Comparison of ENCODE assay signal across 20 cellular contexts in genomic region chr22:17396531-17396930, GRCh38. TPM values are rescaled to one million over a fixed set of nuclear protein-coding genes. Genes with fewer than 3 reads are reported as not detected.
A peak's percentile ranks its signal among the peaks of the same experiment; 100 is the strongest.
DNase-seq lines count a peak whose midpoint lies in the region; ATAC-seq and TF ChIP-seq lines count a peak whose summit lies in the region.
"Had no signal": no experiment of that assay in that cellular context is flagged by ENCODE, and none has a peak within 500 bp of the region (broad histone marks: within the 10 kb centered on the region; RNA-seq: fewer than 3 reads in every experiment).

No MANE protein-coding gene starts in this region.

- peak overlapping the region; percentile 4 for H3K4me3 Mint-ChIP-seq in type B pancreatic cell

- H3K9me3 Mint-ChIP-seq in type B pancreatic cell: peaks cover 5% of the 10 kb centered on the region

- no peaks in the 10 kb centered on the region for H3K27me3 ChIP-seq in right cardiac atrium (ENCODE audit: control insufficient read depth, insufficient read depth)
- H3K27me3 ChIP-seq: MG63 had no signal

- no peaks in the 10 kb centered on the region for H3K27me3 Mint-ChIP-seq in type B pancreatic cell

- H3K36me3 Mint-ChIP-seq in type B pancreatic cell: peaks cover 8% of the 10 kb centered on the region

- peaks cover 10% of the 10 kb centered on the region for H3K4me1 Mint-ChIP-seq in type B pancreatic cell (ENCODE audit: unreplicated experiment)

- peak overlapping the region; percentile 72 for H3K27ac Mint-ChIP-seq in type B pancreatic cell

- peak overlapping the region; percentile 40 for H3K27ac ChIP-seq in VCaP
- no peak overlapping the region for H3K27ac ChIP-seq in right cardiac atrium (ENCODE audit: low read length)
- H3K27ac ChIP-seq: GM23248, KMS-11 had no signal

- H3K4me3 ChIP-seq in right cardiac atrium (ENCODE audit: low read length): no peak overlapping the region
- H3K4me3 ChIP-seq: GM23248, MG63 had no signal

- WGBS in right cardiac atrium: 81% methylated on average over 2 of the region's 2 CpGs

- intact Hi-C loops in right cardiac atrium (cut with DNase I): no loop called here

- DNase-seq in SIG-M5 treated with dmso at 0.1 percent for 504 hours (lab: John Stamatoyannopoulos, UW; ENCODE audit: unreplicated experiment) (peak; percentile 15), SIG-M5 (lab: John Stamatoyannopoulos, UW) (no peak), kidney tubule cell (ENCODE audit: low spot score) (peak; percentile 52), type B pancreatic cell (ENCODE audit: extremely low spot score, unreplicated experiment) (no peak), right cardiac atrium (no peak), iPS-NIHi7 (ENCODE audit: extremely low spot score) (no peak)
- DNase-seq: C1 segment of cervical spinal cord, DMS79, GM23248, MG63, NCI-H1092 treated with DMSO at 0.1 percent for 48 hours, NCI-H1694, NCI-H2107, NCI-H446, NCI-H774 had no signal

- ATAC-seq in right cardiac atrium: no peak
- ATAC-seq in GM21576 (IDR thresholded peaks at IDR 0.05; ENCODE audit: unreplicated experiment): no peak
- ATAC-seq: Panc1, Right ventricle myocardium inferior had no signal

- no peaks in the 10 kb centered on the region for H3K4me1 ChIP-seq in right cardiac atrium (ENCODE audit: control insufficient read depth, insufficient read depth, low read length)

- no peaks in the 10 kb centered on the region for H3K9me3 ChIP-seq in right cardiac atrium (ENCODE audit: control insufficient read depth, low read length)
- H3K9me3 ChIP-seq: MG63 had no signal

- TF ChIP-seq CTCF in VCaP (conservative IDR thresholded peaks at IDR 0.05) (no peak), type B pancreatic cell (conservative IDR thresholded peaks at IDR 0.05) (no peak)

RNA-seq across cellular contexts. Expression of gene CECR2, which starts 27.3 kb away (rescaled TPM):
- 7.9 and 25.3 TPM in 2 replicates for total RNA-seq in type B pancreatic cell (ENCODE audit: low replicate concordance)
- total RNA-seq in right cardiac atrium: 1 to 10 TPM; 4.1 to 8.3 (median 4.7) TPM
- 3.4 TPM for polyA plus RNA-seq in right cardiac atrium
- total RNA-seq: GM23248 had no signal

Comparison
In these comparisons a context has a peak if more than half of its experiments do, and no peak if none do; other contexts are left out.
1. DNase-seq: peak in SIG-M5 treated with dmso at 0.1 percent for 504 hours (single experiment) and kidney tubule cell (single experiment); none in SIG-M5 (single experiment), type B pancreatic cell (single experiment), right cardiac atrium (0 of 3) and iPS-NIHi7 (single experiment).